6 cellular contexts compared by ENCODE assay signal in genomic region chr5:181203842-181204560, GRCh38. TPM values are rescaled to one million over a fixed set of nuclear protein-coding genes. Genes with fewer than 3 reads are reported as not detected.
DNase-seq lines count a peak whose midpoint lies in the region; ATAC-seq, FAIRE-seq and TF ChIP-seq lines count a peak whose summit lies in the region.

No MANE protein-coding gene starts in this region.

- H3K27me3 ChIP-seq in astrocyte (ENCODE audit: insufficient read depth, low read length): peaks cover 20% of the 10 kb centered on the region
- H3K27me3 ChIP-seq in naive thymus-derived CD4-positive, alpha-beta T cell (ENCODE audit: control insufficient read depth in 2 of 2, insufficient read depth in 2 of 2, low read length in 2 of 2): peaks cover 0 to 4% of the 10 kb centered on the region in 2 donors

- no peaks in the 10 kb centered on the region for H3K79me2 ChIP-seq in astrocyte (ENCODE audit: insufficient read depth, low read length)

- CTCF ChIA-PET in naive thymus-derived CD4-positive, alpha-beta T cell (lab: Charles Lee): interaction anchor here (1.3 to 4.1 kb wide), 2 partner anchors 12 to 14 kb away, joined by 4 to 18 read pairs; no protein-coding TSS in a partner anchor

- peak overlapping the region; percentile 68 for H3K4me3 Mint-ChIP-seq in astrocyte (ENCODE audit: unreplicated experiment)
- peak overlapping the region; percentile 83 to 99 (median 88) for H3K4me3 Mint-ChIP-seq in naive thymus-derived CD4-positive, alpha-beta T cell

- no peaks in the 10 kb centered on the region for H3K36me3 ChIP-seq in astrocyte (ENCODE audit: insufficient read depth, low read length)
- no peaks in the 10 kb centered on the region for H3K36me3 ChIP-seq in naive thymus-derived CD4-positive, alpha-beta T cell (ENCODE audit: control insufficient read depth in 2 of 3, insufficient read depth in 3 of 3, low read length in 3 of 3)

- H3K4me2 ChIP-seq in astrocyte (ENCODE audit: low read length): peak overlapping the region; percentile 87

- H3K9me3 Mint-ChIP-seq in astrocyte (ENCODE audit: unreplicated experiment): peaks cover 4% of the 10 kb centered on the region
- H3K9me3 Mint-ChIP-seq in naive thymus-derived CD4-positive, alpha-beta T cell: peaks cover 0 to 23% (median 3%) of the 10 kb centered on the region in 11 donors

- DNase-seq in ELF-1 (ENCODE audit: low read depth, low spot score) (peak; percentile 29), astrocyte (ENCODE audit: low read depth) (no peak), kidney tubule cell (ENCODE audit: low spot score) (no peak), NK-92 (lab: John Stamatoyannopoulos, UW; ENCODE audit: unreplicated experiment) (no peak), SHP77 treated with DMSO at 0.1 percent for 48 hours (lab: John Stamatoyannopoulos, UW) (no peak)
- peak in 2 of 9 donors; percentile 21 to 32 for DNase-seq in naive thymus-derived CD4-positive, alpha-beta T cell

- no peak for FAIRE-seq in astrocyte (lab: Jason Lieb, UNC)

- H4K20me1 ChIP-seq in astrocyte (ENCODE audit: insufficient read depth, low read length): peaks cover 5% of the 10 kb centered on the region

- peaks cover 47% of the 10 kb centered on the region for H3K27me3 Mint-ChIP-seq in astrocyte (ENCODE audit: low read depth, unreplicated experiment)
- H3K27me3 Mint-ChIP-seq in naive thymus-derived CD4-positive, alpha-beta T cell: peaks cover 0 to 60% (median 11%) of the 10 kb centered on the region in 5 donors

- H3K27ac ChIP-seq in astrocyte (ENCODE audit: low read depth, low read length): no peak overlapping the region
- H3K27ac ChIP-seq in naive thymus-derived CD4-positive, alpha-beta T cell (ENCODE audit: low read depth, low read length): no peak overlapping the region

- POLR2A ChIA-PET in naive thymus-derived CD4-positive, alpha-beta T cell (lab: Charles Lee): interaction anchor here (0.7 to 8.9 kb wide), 7 partner anchors 13 to 57 kb away, joined by 3 to 259 read pairs (median 6); partner anchors contain the start of genes TRIM41 and TRIM52

- peak overlapping the region; percentile 36 for H3K4me3 ChIP-seq in astrocyte (ENCODE audit: insufficient read depth, low read depth, low read length)
- peak overlapping the region; percentile 67 for H3K4me3 ChIP-seq in naive thymus-derived CD4-positive, alpha-beta T cell (ENCODE audit: low read length)

- peaks cover 12% of the 10 kb centered on the region for H3K4me1 ChIP-seq in astrocyte (ENCODE audit: insufficient read depth, low read length)
- H3K4me1 ChIP-seq in naive thymus-derived CD4-positive, alpha-beta T cell (ENCODE audit: control insufficient read depth in 2 of 2, insufficient read depth in 2 of 2, low read length in 2 of 2): peaks cover 5 to 11% of the 10 kb centered on the region in 2 donors

- H3K36me3 Mint-ChIP-seq in astrocyte (ENCODE audit: low read depth, unreplicated experiment): no peaks in the 10 kb centered on the region
- H3K36me3 Mint-ChIP-seq in naive thymus-derived CD4-positive, alpha-beta T cell: peaks cover 0 to 17% (median 0%) of the 10 kb centered on the region in 5 donors

- no peak overlapping the region for H3K27ac Mint-ChIP-seq in astrocyte (ENCODE audit: unreplicated experiment)
- H3K27ac Mint-ChIP-seq in naive thymus-derived CD4-positive, alpha-beta T cell: peak overlapping the region in 6 of 9 donors; percentile 8 to 77 (median 61)

- H2AFZ ChIP-seq in astrocyte (ENCODE audit: low read depth, low read length): peak overlapping the region; percentile 73

- peaks cover 15% of the 10 kb centered on the region for H3K4me1 Mint-ChIP-seq in astrocyte (ENCODE audit: low read depth, unreplicated experiment)
- peaks cover 21 to 33% (median 29%) of the 10 kb centered on the region in 7 donors for H3K4me1 Mint-ChIP-seq in naive thymus-derived CD4-positive, alpha-beta T cell

- H3K9me3 ChIP-seq in astrocyte (ENCODE audit: insufficient read depth, low read depth, low read length): no peaks in the 10 kb centered on the region
- H3K9me3 ChIP-seq in naive thymus-derived CD4-positive, alpha-beta T cell (ENCODE audit: control insufficient read depth in 2 of 3, low read length in 3 of 3): no peaks in the 10 kb centered on the region

- H3K9ac ChIP-seq in astrocyte (ENCODE audit: low read length): no peak overlapping the region

- TF ChIP-seq CTCF in astrocyte (IDR thresholded peaks at IDR 0.05; ENCODE audit: insufficient read depth, low read depth, low read length): no peak

- ATAC-seq in naive thymus-derived CD4-positive, alpha-beta T cell: no peak

- intact Hi-C loops in naive thymus-derived CD4-positive, alpha-beta T cell (cut with micrococcal nuclease): no loop called here

RNA-seq across cellular contexts. Expression of gene TRIM7, which starts 1.0 kb away (rescaled TPM):
- 0.22 and 0.27 TPM in 2 replicates for total RNA-seq in astrocyte
- total RNA-seq in naive thymus-derived CD4-positive, alpha-beta T cell: 1 to 10 TPM; 1.1 to 6.1 (median 3.6) TPM
- under 1 TPM in 1 of 2 donors, not detected in 1; 0.28 TPM for polyA plus RNA-seq in naive thymus-derived CD4-positive, alpha-beta T cell

RNA-seq across cellular contexts. Expression of gene TRIM41, which starts 19.1 kb away (rescaled TPM):
- total RNA-seq in astrocyte: 20.9 and 21.8 TPM in 2 replicates
- total RNA-seq in naive thymus-derived CD4-positive, alpha-beta T cell: 10 to 100 TPM; 27.3 to 36.5 (median 32.6) TPM
- 1 to 10 TPM in 1 of 2 donors, under 1 TPM in 1; 0.72 to 1.1 TPM for polyA plus RNA-seq in naive thymus-derived CD4-positive, alpha-beta T cell

RNA-seq across cellular contexts. Expression of gene RACK1, which starts 39.7 kb away (rescaled TPM):
- 1,553 and 1,656 TPM in 2 replicates for total RNA-seq in astrocyte
- 1,000 to 10,000 TPM; 1,703 to 2,739 (median 2,322) TPM for total RNA-seq in naive thymus-derived CD4-positive, alpha-beta T cell
- 1,000 to 10,000 TPM; 2,748 to 2,829 TPM for polyA plus RNA-seq in naive thymus-derived CD4-positive, alpha-beta T cell

RNA-seq across cellular contexts. Expression of gene OR2V2, which starts 56.6 kb away (rescaled TPM):
- total RNA-seq in astrocyte: not detected in 2 replicates
- not detected for total RNA-seq in naive thymus-derived CD4-positive, alpha-beta T cell
- not detected for polyA plus RNA-seq in naive thymus-derived CD4-positive, alpha-beta T cell

RNA-seq across cellular contexts. Expression of gene TRIM52, which starts 56.9 kb away (rescaled TPM):
- 6.5 and 7.3 TPM in 2 replicates for total RNA-seq in astrocyte
- 10 to 100 TPM; 31.4 to 71.6 (median 35.7) TPM for total RNA-seq in naive thymus-derived CD4-positive, alpha-beta T cell
- polyA plus RNA-seq in naive thymus-derived CD4-positive, alpha-beta T cell: 10 to 100 TPM; 39.2 to 50.5 TPM
